ENCODE assay signal across 1 cellular context in genomic region chr20:50635014-50635557, GRCh38.
TF ChIP-seq lines count a peak whose summit lies in the region.

No MANE protein-coding gene starts in this region.

TF ChIP-seq in GM12878, 131 proteins besides CTCF, POLR2A, EP300 and RAD21:
- TF ChIP-seq ZBTB40 (IDR thresholded peaks at IDR 0.05; ENCODE audit: borderline replicate concordance) (peak; percentile 52; the same call in 1 of the 2 replicates), BRCA1 (IDR thresholded peaks at IDR 0.05; ENCODE audit: low read depth, low read length) (no peak)
